Comparison of ENCODE assay signal across 20 cellular contexts in genomic region chr21:43988506-43989230, GRCh38. TPM values are rescaled to one million over a fixed set of nuclear protein-coding genes. Genes with fewer than 3 reads are reported as not detected.
DNase-seq lines count a peak whose midpoint lies in the region; ATAC-seq and TF ChIP-seq lines count a peak whose summit lies in the region.
"Had no signal": no experiment of that assay in that cellular context is flagged by ENCODE, and none has a peak within 500 bp of the region (broad histone marks: within the 10 kb centered on the region; RNA-seq: fewer than 3 reads in every experiment).

No MANE protein-coding gene starts in this region.

- H3K9me3 ChIP-seq in HEK293 (ENCODE audit: control insufficient read depth, insufficient read depth, low read depth, low read length): no peaks in the 10 kb centered on the region
- H3K9me3 ChIP-seq: A549 had no signal

- no peaks in the 10 kb centered on the region for H3K36me3 ChIP-seq in HEK293 (ENCODE audit: control insufficient read depth in 2 of 2, insufficient read depth in 1 of 2, low read length in 2 of 2)

- no peaks in the 10 kb centered on the region for H3K4me1 ChIP-seq in HEK293 (ENCODE audit: control insufficient read depth, insufficient read depth, low read length)
- H3K4me1 ChIP-seq: A549 had no signal

- TF ChIP-seq CTCF in HEK293 (tag by site-specific recombination; IDR thresholded peaks at IDR 0.05) (no peak), chondrocyte (IDR thresholded peaks at IDR 0.05) (no peak)

- CTCF ChIA-PET in HEK293 (lab: Yijun Ruan, JAX): interaction anchor here (1.1 kb wide), 1 partner anchor 13 kb away, joined by 3 read pairs; no protein-coding TSS in a partner anchor

- no peak overlapping the region for H3K27ac ChIP-seq in HEK293 (ENCODE audit: extremely low read depth, low read depth, low read length)
- H3K27ac ChIP-seq in temporal lobe (ENCODE audit: low read depth, low read length): peak overlapping the region; percentile 69
- H3K27ac ChIP-seq: A549 had no signal

- no peak overlapping the region for H3K27ac Mint-ChIP-seq in chondrocyte (ENCODE audit: unreplicated experiment)
- H3K27ac Mint-ChIP-seq: B cell, CD14-positive monocyte, H9 had no signal

- no peaks in the 10 kb centered on the region for H3K4me1 Mint-ChIP-seq in chondrocyte (ENCODE audit: low read depth)

- POLR2A ChIA-PET in HEK293 (lab: Yijun Ruan, JAX): no interaction called here

- H3K36me3 Mint-ChIP-seq in chondrocyte (ENCODE audit: low read depth): peaks cover 1% of the 10 kb centered on the region

- H3K4me3 Mint-ChIP-seq in chondrocyte (ENCODE audit: unreplicated experiment): no peak overlapping the region
- H3K4me3 Mint-ChIP-seq: B cell, CD14-positive monocyte, H9 had no signal

- ATAC-seq in left lobe of liver: peak; percentile 12
- ATAC-seq: Panc1 had no signal

- no peaks in the 10 kb centered on the region for H3K9me3 Mint-ChIP-seq in chondrocyte (ENCODE audit: low read depth)
- H3K9me3 Mint-ChIP-seq: H9 had no signal

- DNase-seq in chondrocyte (ENCODE audit: low spot score) (peak; percentile 85), left lobe of liver (ENCODE audit: low spot score) (no peak), ecto neural progenitor cell (ENCODE audit: low spot score) (no peak), glomerular visceral epithelial cell (ENCODE audit: extremely low spot score) (no peak)
- no peak for DNase-seq in activated effector memory CD4-positive, alpha-beta T cell treated with Interleukin-2 at 50 U/mL for 16 hours
- DNase-seq: EL, GF-D8, H9, KG1, NCI-H1105 treated with DMSO at 0.1 percent for 48 hours, NCI-H2029 treated with DMSO at 0.1 percent for 48 hours, NCI-H2171 treated with DMSO at 0.1 percent for 48 hours, NCI-H524 treated with DMSO at 0.1 percent for 48 hours, NCI-H82 had no signal

- no peaks in the 10 kb centered on the region for H3K27me3 Mint-ChIP-seq in chondrocyte (ENCODE audit: low read depth)
- H3K27me3 Mint-ChIP-seq: B cell had no signal

- no peak overlapping the region for H3K4me3 ChIP-seq in HEK293 (ENCODE audit: low read depth, low read length)
- H3K4me3 ChIP-seq: A549 had no signal

TF ChIP-seq in HEK293, 187 proteins besides CTCF, POLR2A, EP300 and RAD21 (continues in another document):
- TF ChIP-seq SP7 (tag by site-specific recombination; IDR thresholded peaks at IDR 0.05): no peak
- no peak for TF ChIP-seq ZNF645 (tag by site-specific recombination; IDR thresholded peaks at IDR 0.05)
- TF ChIP-seq ZSCAN4 (tag by site-specific recombination; IDR thresholded peaks at IDR 0.05): peak; percentile 54
- no peak for TF ChIP-seq ZBTB44 (tag by site-specific recombination; IDR thresholded peaks at IDR 0.05)
- TF ChIP-seq ZNF707 (tag by site-specific recombination; IDR thresholded peaks at IDR 0.05): no peak
- TF ChIP-seq GLIS1 (tag by site-specific recombination; IDR thresholded peaks at IDR 0.05): 0 out of 2 replicates have a peak, but pooled peaks have one; percentile 15
- TF ChIP-seq HOXD13 (CRISPR knock-in tag; IDR thresholded peaks at IDR 0.05; ENCODE audit: borderline replicate concordance): no peak
- TF ChIP-seq PRDM4 (tag by site-specific recombination; IDR thresholded peaks at IDR 0.05): no peak
- no peak for TF ChIP-seq TCF7L2 (IDR thresholded peaks at IDR 0.05; ENCODE audit: borderline replicate concordance, low read depth, low read length)
- TF ChIP-seq ZNF555 (tag by site-specific recombination; conservative IDR thresholded peaks at IDR 0.05): no peak
- TF ChIP-seq ZNF211 (tag by site-specific recombination; IDR thresholded peaks at IDR 0.05; ENCODE audit: low read depth): no peak
- TF ChIP-seq ZNF280D (tag by site-specific recombination; IDR thresholded peaks at IDR 0.05): no peak
- no peak for TF ChIP-seq ZNF112 (tag by site-specific recombination; IDR thresholded peaks at IDR 0.05)
- TF ChIP-seq ZNF521 (tag by site-specific recombination; IDR thresholded peaks at IDR 0.05): no peak
- TF ChIP-seq ZFP3 (tag by site-specific recombination; IDR thresholded peaks at IDR 0.05; ENCODE audit: low read depth): no peak
- no peak for TF ChIP-seq ZNF350 (tag by site-specific recombination; IDR thresholded peaks at IDR 0.05)
- TF ChIP-seq HOXC10 (CRISPR knock-in tag; IDR thresholded peaks at IDR 0.05): no peak
- no peak for TF ChIP-seq ZNF558 (tag by site-specific recombination; IDR thresholded peaks at IDR 0.05)
- no peak for TF ChIP-seq KLF9 (tag by site-specific recombination; IDR thresholded peaks at IDR 0.05; ENCODE audit: low read depth)
- no peak for TF ChIP-seq ZNF223 (tag by site-specific recombination; IDR thresholded peaks at IDR 0.05)

RNA-seq across cellular contexts. Expression of gene TRAPPC10, which starts 23.4 kb away (rescaled TPM):
- total RNA-seq in chondrocyte: 31.0 to 41.8 TPM (median 37.0 TPM) in 3 replicates
- 21.2 TPM for total RNA-seq in left lobe of liver
- total RNA-seq in temporal lobe: 16.2 TPM
